ENCODE assay signal across 28 cellular contexts in the genomic region with DNA sequence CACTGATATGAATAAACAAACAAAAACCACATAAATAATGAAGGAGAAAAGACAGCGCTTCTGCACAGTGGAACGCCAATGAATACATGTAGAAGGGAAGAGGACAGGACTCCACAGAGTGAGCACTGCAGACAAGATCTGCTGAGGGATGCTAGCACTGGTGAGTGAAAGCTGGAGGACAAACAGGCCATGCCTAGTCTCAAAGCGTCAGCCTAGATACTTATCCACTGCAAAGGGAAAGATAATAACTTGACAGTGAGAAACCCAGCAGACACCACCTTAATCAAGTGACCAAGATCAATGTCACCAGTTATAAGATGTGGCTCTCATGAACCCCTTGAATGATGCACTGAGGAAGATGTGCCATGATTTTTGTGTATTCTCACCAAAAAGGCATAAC.
"Had no signal": no experiment of that assay in that cellular context is flagged by ENCODE, and none has a peak within 500 bp of the region (broad histone marks: within the 10 kb centered on the region; RNA-seq: fewer than 3 reads in every experiment).

No MANE protein-coding gene starts in this region.

- H3K4me3 Mint-ChIP-seq: dendritic cell treated with granulocyte-macrophage colony-stimulating factor and Interleukin-4, amounts not matched to agents 40 ng/mL and 50 ng/mL, for 4 days; effector memory CD8-positive, alpha-beta T cell; endodermal cell had no signal

- H3K4me1 Mint-ChIP-seq: endodermal cell had no signal

- H3K36me3 ChIP-seq: colonic mucosa, esophagus muscularis mucosa, esophagus squamous epithelium, gastrocnemius medialis, gastroesophageal sphincter, heart left ventricle, heart right ventricle had no signal

- H3K27me3 Mint-ChIP-seq: dendritic cell treated with granulocyte-macrophage colony-stimulating factor and Interleukin-4, amounts not matched to agents 40 ng/mL and 50 ng/mL, for 4 days had no signal

- DNase-seq: colonic mucosa; cortex of kidney; dermis blood vessel endothelial cell; dorsolateral prefrontal cortex; effector CD4-positive, alpha-beta T cell; effector CD8-positive, alpha-beta T cell; effector memory CD4-positive, alpha-beta T cell; effector memory CD8-positive, alpha-beta T cell; endodermal cell; erythroblast; esophagus squamous epithelium; foreskin fibroblast; foreskin keratinocyte; foreskin melanocyte; gastrocnemius medialis; glutamatergic neuron; heart left ventricle; heart right ventricle had no signal

- H3K9me3 Mint-ChIP-seq: dendritic cell treated with granulocyte-macrophage colony-stimulating factor and Interleukin-4, amounts not matched to agents 40 ng/mL and 50 ng/mL, for 4 days; effector memory CD8-positive, alpha-beta T cell; endodermal cell had no signal

- H3K9me3 ChIP-seq: colonic mucosa, esophagus muscularis mucosa, esophagus squamous epithelium, gastrocnemius medialis, gastroesophageal sphincter, heart left ventricle, heart right ventricle had no signal

- FAIRE-seq: colon, endometrium, endothelial cell of umbilical vein, frontal cortex had no signal

- H3K27ac Mint-ChIP-seq: dendritic cell treated with granulocyte-macrophage colony-stimulating factor and Interleukin-4, amounts not matched to agents 40 ng/mL and 50 ng/mL, for 4 days; effector memory CD8-positive, alpha-beta T cell; endodermal cell had no signal

- ATAC-seq: effector memory CD8-positive, alpha-beta T cell; esophagus mucosa; foreskin keratinocyte; gastrocnemius medialis; gastroesophageal sphincter; heart left ventricle; heart right ventricle had no signal

- H3K27ac ChIP-seq: colonic mucosa, coronary artery, dorsolateral prefrontal cortex, epithelial cell of prostate, esophagus muscularis mucosa, esophagus squamous epithelium, foreskin keratinocyte, gastrocnemius medialis, gastroesophageal sphincter, heart left ventricle, heart right ventricle had no signal

- H3K27me3 ChIP-seq: colonic mucosa, esophagus muscularis mucosa, esophagus squamous epithelium, foreskin keratinocyte, gastrocnemius medialis, gastroesophageal sphincter had no signal

- H3K4me1 ChIP-seq: colonic mucosa, esophagus muscularis mucosa, esophagus squamous epithelium, foreskin keratinocyte, gastrocnemius medialis, gastroesophageal sphincter, heart left ventricle, heart right ventricle had no signal

- H3K4me3 ChIP-seq: colonic mucosa, coronary artery, dorsolateral prefrontal cortex, esophagus muscularis mucosa, esophagus squamous epithelium, gastrocnemius medialis, gastroesophageal sphincter, heart left ventricle, heart right ventricle had no signal
